ENCODE assay signal across 23 cellular contexts in genomic region chr2:42768706-42769256, GRCh38. TPM values are rescaled to one million over a fixed set of nuclear protein-coding genes. Genes with fewer than 3 reads are reported as not detected.
"Had no signal": no experiment of that assay in that cellular context is flagged by ENCODE, and none has a peak within 500 bp of the region (broad histone marks: within the 10 kb centered on the region; RNA-seq: fewer than 3 reads in every experiment).

No MANE protein-coding gene starts in this region.

- H3K27me3 ChIP-seq: foreskin keratinocyte, hepatocyte, neural progenitor cell, ovary had no signal

- H3K27ac ChIP-seq: foreskin keratinocyte, hepatocyte, neural progenitor cell, ovary, prostate gland, WERI-Rb-1 had no signal

- H3K4me2 ChIP-seq: hepatocyte, neural progenitor cell had no signal

- DNase-seq: activated CD4-positive, alpha-beta T cell treated with anti-CD3 and anti-CD28 coated beads, Interleukin-2, amount 10 ng/mL, durations not matched to agents 7 days and 5 days; activated CD4-positive, CD25-positive, alpha-beta regulatory T cell treated with anti-CD3 and anti-CD28 coated beads, Interleukin-2, amount 50 U/mL, for 72 hours; activated CD8-positive, alpha-beta T cell treated with anti-CD3 and anti-CD28 coated beads, Interleukin-2, amount 10 ng/mL, durations not matched to agents 7 days and 5 days; aorta; effector CD4-positive, alpha-beta T cell; erythroblast; foreskin keratinocyte; immature natural killer cell; naive thymus-derived CD8-positive, alpha-beta T cell; stimulated activated CD4-positive, alpha-beta T cell treated with anti-CD3 and anti-CD28 coated beads, Interleukin-4, amount 100 ng/mL, for 24 hours; T-cell; WERI-Rb-1 had no signal

- H3K4me3 ChIP-seq: hepatocyte, lung, neural progenitor cell, ovary, prostate gland had no signal

- H3K4me1 ChIP-seq: foreskin keratinocyte, neural progenitor cell, prostate gland had no signal

- ATAC-seq: activated CD8-positive, alpha-beta T cell treated with anti-CD3 and anti-CD28 coated beads, Interleukin-2, amount 10 ng/mL, durations not matched to agents 7 days and 5 days; left lobe of liver; stimulated activated naive CD8-positive, alpha-beta T cell treated with anti-CD3 and anti-CD28 coated beads, Interleukin-15, Interleukin-2, amounts not matched to agents 100 U/mL and 50 U/mL, for 24 hours had no signal

- H3K9ac ChIP-seq: neural progenitor cell had no signal

- H3K36me3 ChIP-seq: neural progenitor cell, ovary, prostate gland, WERI-Rb-1 had no signal

- H2AFZ ChIP-seq: hepatocyte, neural progenitor cell had no signal

- H3K4me1 Mint-ChIP-seq: activated CD4-positive, alpha-beta T cell treated with anti-CD3 and anti-CD28 coated beads, Interleukin-2, amount 10 ng/mL, durations not matched to agents 7 days and 5 days; brain; immature natural killer cell; mesothelial cell of epicardium had no signal

- H3K79me2 ChIP-seq: hepatocyte had no signal

- H3K9me3 Mint-ChIP-seq: activated CD4-positive, alpha-beta T cell treated with anti-CD3 and anti-CD28 coated beads, Interleukin-2, amount 10 ng/mL, durations not matched to agents 7 days and 5 days; brain; dendritic cell treated with granulocyte-macrophage colony-stimulating factor and Interleukin-4, amounts not matched to agents 40 ng/mL and 50 ng/mL, for 4 days; immature natural killer cell; mesothelial cell of epicardium; naive thymus-derived CD8-positive, alpha-beta T cell; T-cell; T-helper 2 cell treated with Interferon-gamma antibody and Interleukin-4, amounts not matched to agents 5 μg/mL and 100 μg/mL, for 36 hours had no signal

- H3K27me3 Mint-ChIP-seq: activated CD4-positive, alpha-beta T cell treated with anti-CD3 and anti-CD28 coated beads, Interleukin-2, amount 10 ng/mL, durations not matched to agents 7 days and 5 days; brain; naive thymus-derived CD8-positive, alpha-beta T cell; T-cell had no signal

- H3K9me3 ChIP-seq: ovary, prostate gland had no signal

- H3K27ac Mint-ChIP-seq: activated CD4-positive, alpha-beta T cell treated with anti-CD3 and anti-CD28 coated beads, Interleukin-2, amount 10 ng/mL, durations not matched to agents 7 days and 5 days; activated CD8-positive, alpha-beta T cell treated with anti-CD3 and anti-CD28 coated beads, Interleukin-2, amount 10 ng/mL, durations not matched to agents 7 days and 5 days; brain; dendritic cell treated with granulocyte-macrophage colony-stimulating factor and Interleukin-4, amounts not matched to agents 40 ng/mL and 50 ng/mL, for 4 days; mesothelial cell of epicardium; neural progenitor cell; T-cell; T-helper 2 cell treated with Interferon-gamma antibody and Interleukin-4, amounts not matched to agents 5 μg/mL and 100 μg/mL, for 36 hours had no signal

- H3K36me3 Mint-ChIP-seq: brain, mesothelial cell of epicardium, T-cell had no signal

- H3K4me3 Mint-ChIP-seq: activated CD4-positive, alpha-beta T cell treated with anti-CD3 and anti-CD28 coated beads, Interleukin-2, amount 10 ng/mL, durations not matched to agents 7 days and 5 days; activated CD8-positive, alpha-beta T cell treated with anti-CD3 and anti-CD28 coated beads, Interleukin-2, amount 10 ng/mL, durations not matched to agents 7 days and 5 days; brain; dendritic cell treated with granulocyte-macrophage colony-stimulating factor and Interleukin-4, amounts not matched to agents 40 ng/mL and 50 ng/mL, for 4 days; immature natural killer cell; mesothelial cell of epicardium; neural progenitor cell; T-cell; T-helper 2 cell treated with Interferon-gamma antibody and Interleukin-4, amounts not matched to agents 5 μg/mL and 100 μg/mL, for 36 hours had no signal

RNA-seq across cellular contexts. Expression of gene OXER1, which starts 4.8 kb away (rescaled TPM):
- total RNA-seq: activated CD4-positive, alpha-beta T cell treated with anti-CD3 and anti-CD28 coated beads, Interleukin-2, amount 10 ng/mL, durations not matched to agents 7 days and 5 days; activated CD8-positive, alpha-beta T cell treated with anti-CD3 and anti-CD28 coated beads, Interleukin-2, amount 10 ng/mL, durations not matched to agents 7 days and 5 days had no signal
- polyA plus RNA-seq: immature natural killer cell had no signal

RNA-seq across cellular contexts. Expression of gene HAAO, which starts 23.6 kb away (rescaled TPM):
- total RNA-seq: activated CD4-positive, alpha-beta T cell treated with anti-CD3 and anti-CD28 coated beads, Interleukin-2, amount 10 ng/mL, durations not matched to agents 7 days and 5 days had no signal
